1 cellular context compared by ENCODE assay signal in the genomic region with DNA sequence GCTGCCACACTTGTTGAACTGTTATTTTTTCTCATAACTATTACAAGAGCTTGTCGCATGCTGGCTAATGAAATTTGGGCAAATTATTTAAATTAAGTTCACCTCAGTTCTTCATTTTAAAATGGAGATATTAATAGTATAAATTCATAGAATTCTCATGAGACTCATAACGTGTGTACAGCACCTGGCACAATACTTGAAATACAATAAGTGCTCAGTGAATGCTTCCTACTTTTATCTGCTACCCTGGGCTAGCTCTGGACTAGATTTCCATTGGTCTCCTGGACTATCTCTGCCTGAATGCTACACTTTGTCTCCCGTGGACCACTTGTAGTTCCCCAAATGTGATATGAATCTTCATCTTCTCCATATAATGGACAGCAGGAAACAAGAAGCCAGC.
TF ChIP-seq lines count a peak whose summit lies in the region.

No MANE protein-coding gene starts in this region.

TF ChIP-seq in SK-N-SH treated with all-trans-retinoic acid at 6 μM for 48 hours, 23 proteins besides CTCF, POLR2A, EP300 and RAD21 (continued from another document):
- TF ChIP-seq, protein P1, sequence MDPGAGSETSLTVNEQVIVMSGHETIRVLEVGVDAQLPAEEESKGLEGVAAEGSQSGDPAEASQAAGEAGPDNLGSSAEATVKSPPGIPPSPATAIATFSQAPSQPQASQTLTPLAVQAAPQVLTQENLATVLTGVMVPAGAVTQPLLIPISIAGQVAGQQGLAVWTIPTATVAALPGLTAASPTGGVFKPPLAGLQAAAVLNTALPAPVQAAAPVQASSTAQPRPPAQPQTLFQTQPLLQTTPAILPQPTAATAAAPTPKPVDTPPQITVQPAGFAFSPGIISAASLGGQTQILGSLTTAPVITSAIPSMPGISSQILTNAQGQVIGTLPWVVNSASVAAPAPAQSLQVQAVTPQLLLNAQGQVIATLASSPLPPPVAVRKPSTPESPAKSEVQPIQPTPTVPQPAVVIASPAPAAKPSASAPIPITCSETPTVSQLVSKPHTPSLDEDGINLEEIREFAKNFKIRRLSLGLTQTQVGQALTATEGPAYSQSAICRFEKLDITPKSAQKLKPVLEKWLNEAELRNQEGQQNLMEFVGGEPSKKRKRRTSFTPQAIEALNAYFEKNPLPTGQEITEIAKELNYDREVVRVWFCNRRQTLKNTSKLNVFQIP (CRISPR knock-in tag; IDR thresholded peaks at IDR 0.05; ENCODE audit: borderline replicate concordance, low read depth): no peak
- TF ChIP-seq TCF4 (CRISPR knock-in tag; IDR thresholded peaks at IDR 0.05; ENCODE audit: borderline replicate concordance) (no peak), OSR1 (CRISPR knock-in tag; IDR thresholded peaks at IDR 0.05) (no peak), ZNF70 (CRISPR knock-in tag; IDR thresholded peaks at IDR 0.05) (no peak), ISL1 (CRISPR knock-in tag; IDR thresholded peaks at IDR 0.05) (no peak), ZNF565 (CRISPR knock-in tag; conservative IDR thresholded peaks at IDR 0.05; ENCODE audit: low read depth) (no peak), ZNF8 (CRISPR knock-in tag; IDR thresholded peaks at IDR 0.05) (no peak), RARB (CRISPR knock-in tag; IDR thresholded peaks at IDR 0.05) (no peak), CSDC2 (CRISPR knock-in tag; IDR thresholded peaks at IDR 0.05) (no peak), GLIS3 (CRISPR knock-in tag; IDR thresholded peaks at IDR 0.05) (no peak)
- TF ChIP-seq, protein P2, sequence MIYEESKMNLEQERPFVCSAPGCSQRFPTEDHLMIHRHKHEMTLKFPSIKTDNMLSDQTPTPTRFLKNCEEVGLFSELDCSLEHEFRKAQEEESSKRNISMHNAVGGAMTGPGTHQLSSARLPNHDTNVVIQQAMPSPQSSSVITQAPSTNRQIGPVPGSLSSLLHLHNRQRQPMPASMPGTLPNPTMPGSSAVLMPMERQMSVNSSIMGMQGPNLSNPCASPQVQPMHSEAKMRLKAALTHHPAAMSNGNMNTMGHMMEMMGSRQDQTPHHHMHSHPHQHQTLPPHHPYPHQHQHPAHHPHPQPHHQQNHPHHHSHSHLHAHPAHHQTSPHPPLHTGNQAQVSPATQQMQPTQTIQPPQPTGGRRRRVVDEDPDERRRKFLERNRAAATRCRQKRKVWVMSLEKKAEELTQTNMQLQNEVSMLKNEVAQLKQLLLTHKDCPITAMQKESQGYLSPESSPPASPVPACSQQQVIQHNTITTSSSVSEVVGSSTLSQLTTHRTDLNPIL (CRISPR knock-in tag; IDR thresholded peaks at IDR 0.05; ENCODE audit: low read depth): no peak
- TF ChIP-seq, protein P3, sequence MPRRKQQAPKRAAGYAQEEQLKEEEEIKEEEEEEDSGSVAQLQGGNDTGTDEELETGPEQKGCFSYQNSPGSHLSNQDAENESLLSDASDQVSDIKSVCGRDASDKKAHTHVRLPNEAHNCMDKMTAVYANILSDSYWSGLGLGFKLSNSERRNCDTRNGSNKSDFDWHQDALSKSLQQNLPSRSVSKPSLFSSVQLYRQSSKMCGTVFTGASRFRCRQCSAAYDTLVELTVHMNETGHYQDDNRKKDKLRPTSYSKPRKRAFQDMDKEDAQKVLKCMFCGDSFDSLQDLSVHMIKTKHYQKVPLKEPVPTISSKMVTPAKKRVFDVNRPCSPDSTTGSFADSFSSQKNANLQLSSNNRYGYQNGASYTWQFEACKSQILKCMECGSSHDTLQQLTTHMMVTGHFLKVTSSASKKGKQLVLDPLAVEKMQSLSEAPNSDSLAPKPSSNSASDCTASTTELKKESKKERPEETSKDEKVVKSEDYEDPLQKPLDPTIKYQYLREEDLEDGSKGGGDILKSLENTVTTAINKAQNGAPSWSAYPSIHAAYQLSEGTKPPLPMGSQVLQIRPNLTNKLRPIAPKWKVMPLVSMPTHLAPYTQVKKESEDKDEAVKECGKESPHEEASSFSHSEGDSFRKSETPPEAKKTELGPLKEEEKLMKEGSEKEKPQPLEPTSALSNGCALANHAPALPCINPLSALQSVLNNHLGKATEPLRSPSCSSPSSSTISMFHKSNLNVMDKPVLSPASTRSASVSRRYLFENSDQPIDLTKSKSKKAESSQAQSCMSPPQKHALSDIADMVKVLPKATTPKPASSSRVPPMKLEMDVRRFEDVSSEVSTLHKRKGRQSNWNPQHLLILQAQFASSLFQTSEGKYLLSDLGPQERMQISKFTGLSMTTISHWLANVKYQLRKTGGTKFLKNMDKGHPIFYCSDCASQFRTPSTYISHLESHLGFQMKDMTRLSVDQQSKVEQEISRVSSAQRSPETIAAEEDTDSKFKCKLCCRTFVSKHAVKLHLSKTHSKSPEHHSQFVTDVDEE (CRISPR knock-in tag; IDR thresholded peaks at IDR 0.05): no peak
- TF ChIP-seq, protein P4, sequence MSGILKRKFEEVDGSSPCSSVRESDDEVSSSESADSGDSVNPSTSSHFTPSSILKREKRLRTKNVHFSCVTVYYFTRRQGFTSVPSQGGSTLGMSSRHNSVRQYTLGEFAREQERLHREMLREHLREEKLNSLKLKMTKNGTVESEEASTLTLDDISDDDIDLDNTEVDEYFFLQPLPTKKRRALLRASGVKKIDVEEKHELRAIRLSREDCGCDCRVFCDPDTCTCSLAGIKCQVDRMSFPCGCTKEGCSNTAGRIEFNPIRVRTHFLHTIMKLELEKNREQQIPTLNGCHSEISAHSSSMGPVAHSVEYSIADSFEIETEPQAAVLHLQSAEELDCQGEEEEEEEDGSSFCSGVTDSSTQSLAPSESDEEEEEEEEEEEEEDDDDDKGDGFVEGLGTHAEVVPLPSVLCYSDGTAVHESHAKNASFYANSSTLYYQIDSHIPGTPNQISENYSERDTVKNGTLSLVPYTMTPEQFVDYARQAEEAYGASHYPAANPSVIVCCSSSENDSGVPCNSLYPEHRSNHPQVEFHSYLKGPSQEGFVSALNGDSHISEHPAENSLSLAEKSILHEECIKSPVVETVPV (CRISPR knock-in tag; IDR thresholded peaks at IDR 0.05): no peak
